ENCODE assay signal across 8 cellular contexts in the genomic region with DNA sequence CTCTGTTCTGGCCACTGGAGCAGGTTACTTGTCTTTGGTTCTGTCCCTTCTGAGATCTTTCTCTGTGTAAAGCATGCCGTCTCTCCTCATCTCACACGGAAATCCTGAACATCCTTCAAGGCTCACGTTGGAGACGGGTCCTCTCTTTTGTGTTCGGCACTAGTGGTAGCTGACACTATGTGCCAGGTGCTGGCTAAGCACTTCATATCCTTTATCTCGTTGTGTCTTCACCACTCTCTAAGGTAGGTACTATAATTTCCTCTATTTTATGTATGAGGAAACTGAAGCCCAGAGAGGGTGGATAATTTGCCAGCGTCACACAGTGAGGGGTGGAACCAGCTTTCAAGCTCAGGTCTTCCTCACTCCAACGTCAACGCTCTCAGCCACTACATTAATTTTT. TPM values are rescaled to one million over a fixed set of nuclear protein-coding genes. Genes with fewer than 3 reads are reported as not detected.
DNase-seq lines count a peak whose midpoint lies in the region; ATAC-seq, FAIRE-seq and TF ChIP-seq lines count a peak whose summit lies in the region.

No MANE protein-coding gene starts in this region.

- H3K27ac ChIP-seq in A549, result peak overlapping the region; percentile 89 to 96; a peak in 4 of 6 replicates
- peak overlapping the region; percentile 75 for H3K27ac ChIP-seq in HepG2 (ENCODE audit: extremely low read length, insufficient read depth, low read length)
- peak overlapping the region; percentile 14 for H3K27ac ChIP-seq in urinary bladder (ENCODE audit: low read depth)

- no peak for TF ChIP-seq CTCF in A549 (IDR thresholded peaks at IDR 0.05)
- no peak for TF ChIP-seq CTCF in HepG2 (CRISPR knock-in tag; IDR thresholded peaks at IDR 0.05)

- in situ Hi-C loops in HAP-1 (cut with MboI; ENCODE audit: low sequenced_read_pairs) (no loop called here), HepG2 (cut with HindIII; ENCODE audit: extremely low pct_ligation_motif_present, low pct_unique_long_range_greater_than_20kb) (no loop called here)

- no peak overlapping the region for H2AFZ ChIP-seq in HepG2 (ENCODE audit: low read length)

- H3K4me2 ChIP-seq in A549, result peak overlapping the region; percentile 94
- peak overlapping the region; percentile 81 for H3K4me2 ChIP-seq in HepG2 (ENCODE audit: low read depth, low read length)

- peak overlapping the region; percentile 99 for H3K27ac Mint-ChIP-seq in activated naive CD8-positive, alpha-beta T cell

- peak overlapping the region; percentile 88; the same call in 1 of the 2 replicates for H3K9ac ChIP-seq in HepG2 (ENCODE audit: insufficient read depth, low read depth, low read length)

- no peak for TF ChIP-seq RAD21 in A549 (conservative IDR thresholded peaks at IDR 0.05 in 1 of 2, IDR thresholded peaks at IDR 0.05 in 1 of 2)
- TF ChIP-seq RAD21 in HepG2 (CRISPR knock-in tag; IDR thresholded peaks at IDR 0.05), result no peak

- WGBS in A549 (ENCODE audit: missing lambda C conversion rate), result 69% methylated on average over 9 of the region's 9 CpGs
- WGBS in HepG2 (ENCODE audit: low lambda C conversion rate), result 70% methylated on average over 9 of the region's 9 CpGs
- WGBS in urinary bladder, result 39% methylated on average over 9 of the region's 9 CpGs

- CTCF ChIA-PET in A549 (lab: Yijun Ruan, JAX) (interaction anchor here (0.8 kb wide), 1 partner anchor 58 kb away, joined by 3 read pairs; no protein-coding TSS in a partner anchor), HepG2 (lab: Yijun Ruan, JAX; ENCODE audit: low intra/inter-chr PET ratio, low total read pairs) (no interaction called here)

- H3K27me3 ChIP-seq in HAP-1 (ENCODE audit: low read depth) (no peaks in the 10 kb centered on the region), HepG2 (ENCODE audit: control insufficient read depth in 1 of 2, insufficient read depth in 2 of 2, low read length in 2 of 2) (no peaks in the 10 kb centered on the region; a peak in 1 of 5 replicates)

- no peaks in the 10 kb centered on the region for H3K9me3 Mint-ChIP-seq in activated naive CD8-positive, alpha-beta T cell (ENCODE audit: low read depth)

- DNase-seq in A549 (ENCODE audit: low read depth in 1 of 2, low spot score in 1 of 2), result no peak
- DNase-seq in HAP-1 (ENCODE audit: low spot score in 2 of 2), result no peak
- no peak for DNase-seq in HepG2 (ENCODE audit: low spot score)
- DNase-seq in HK-2 (ENCODE audit: unreplicated experiment), result no peak
- no peak for DNase-seq in left colon

- H3K9me3 ChIP-seq in A549 (no peaks in the 10 kb centered on the region), HAP-1 (no peaks in the 10 kb centered on the region), HepG2 (ENCODE audit: low read length) (no peaks in the 10 kb centered on the region)

- H3K4me1 Mint-ChIP-seq in activated naive CD8-positive, alpha-beta T cell (ENCODE audit: low read depth), result peaks cover 56% of the 10 kb centered on the region

- ATAC-seq in A549 (no peak), HepG2 (no peak), GM21526 (IDR thresholded peaks at IDR 0.05; ENCODE audit: low FRiP score, unreplicated experiment) (no peak), left colon (no peak)

- H3K4me3 ChIP-seq in A549 (peak overlapping the region; percentile 86), HAP-1 (peak overlapping the region; percentile 90), HepG2 (replicated peaks in 1 of 3; ENCODE audit: insufficient read depth in 1 of 3, low read depth in 2 of 3, low read length in 3 of 3) (peak overlapping the region; percentile 86 to 96 (median 90); a peak in 3 of 6 replicates), urinary bladder (ENCODE audit: low read depth, low read length) (no peak overlapping the region)

- H3K79me2 ChIP-seq in HepG2 (ENCODE audit: insufficient read depth, low read length), result peaks cover 23% of the 10 kb centered on the region

- no TSS peak for BruUV-seq in HepG2 (replicated peaks; lab: Mats Ljungman, UMichigan)

- H3K4me3 Mint-ChIP-seq in activated naive CD8-positive, alpha-beta T cell, result peak overlapping the region; percentile 97

- intact Hi-C loops in HepG2 (cut with micrococcal nuclease; ENCODE audit: unreplicated experiment) (no loop called here), left colon (cut with DNase I, micrococcal nuclease) (no loop called here)

- peaks cover 11% of the 10 kb centered on the region for H3K36me3 ChIP-seq in HAP-1 (replicated peaks)
- H3K36me3 ChIP-seq in HepG2 (replicated peaks in 1 of 2; ENCODE audit: control insufficient read depth in 1 of 2, insufficient read depth in 2 of 2, low read length in 2 of 2), result peaks cover 5 to 15% of the 10 kb centered on the region in 2 experiments; a peak in 4 of 5 replicates
- H3K36me3 ChIP-seq in urinary bladder (ENCODE audit: insufficient read depth), result peaks cover 4% of the 10 kb centered on the region

- POLR2A ChIA-PET in A549 (lab: Yijun Ruan, JAX), result interaction anchor here (0.9 to 2.5 kb wide), 2 partner anchors 42 to 368 kb away, joined by 6 to 17 read pairs; no protein-coding TSS in a partner anchor
- POLR2A ChIA-PET in HepG2 (lab: Yijun Ruan, JAX), result interaction anchor here (2.1 to 2.7 kb wide), 2 partner anchors 41 to 127 kb away, joined by 6 to 23 read pairs; no protein-coding TSS in a partner anchor

- TF ChIP-seq POLR2A in A549 (IDR thresholded peaks at IDR 0.05; ENCODE audit: low read length) (no peak), HepG2 (IDR thresholded peaks at IDR 0.05; ENCODE audit: insufficient read depth in 1 of 2, low read depth in 2 of 2, low read length in 2 of 2) (no peak)

- TF ChIP-seq EP300 in A549 (IDR thresholded peaks at IDR 0.05) (no peak), HepG2 (IDR thresholded peaks at IDR 0.05; ENCODE audit: low read depth in 2 of 2, low read length in 2 of 2) (no peak), HepG2 (CRISPR knock-in tag; IDR thresholded peaks at IDR 0.05; ENCODE audit: borderline replicate concordance) (no peak)

- peaks cover 4% of the 10 kb centered on the region for H3K36me3 Mint-ChIP-seq in activated naive CD8-positive, alpha-beta T cell

- no peak for FAIRE-seq in A549 (lab: Jason Lieb, UNC)
- FAIRE-seq in HepG2 (lab: Jason Lieb, UNC), result no peak

- H3K4me1 ChIP-seq in A549, result peaks cover 32% of the 10 kb centered on the region; the same call in 2 of the 3 replicates
- H3K4me1 ChIP-seq in HAP-1, result peaks cover 11% of the 10 kb centered on the region
- peaks cover 45% of the 10 kb centered on the region for H3K4me1 ChIP-seq in HepG2 (ENCODE audit: insufficient read depth, low read length)
- no peaks in the 10 kb centered on the region for H3K4me1 ChIP-seq in urinary bladder (ENCODE audit: insufficient read depth)

- H3K27me3 Mint-ChIP-seq in activated naive CD8-positive, alpha-beta T cell, result no peaks in the 10 kb centered on the region

- H4K20me1 ChIP-seq in HepG2 (ENCODE audit: insufficient read depth, low read length), result no peaks in the 10 kb centered on the region

RNA-seq across cellular contexts. Expression of gene IFT122, which starts 1.2 kb away (rescaled TPM):
- polyA plus RNA-seq in A549 (2011; rRNA removed), result 17.1 and 20.3 TPM in 2 replicates
- polyA plus RNA-seq in A549 (2012; cell fraction: cytosol; rRNA removed), result 19.0 and 19.7 TPM in 2 replicates
- polyA plus RNA-seq in A549 (2012; cell fraction: nucleus; rRNA removed), result 78.1 and 111 TPM in 2 replicates
- polyA plus RNA-seq in A549 (2017; fragmentation: RNase III; extraction: RNeasy Plus Mini Kit Qiagen cat#74134 plus additional on column Dnase treatment), result 15.0 to 16.8 TPM (median 15.1 TPM) in 3 replicates
- 38.7 and 44.4 TPM in 2 replicates for polyA minus RNA-seq in A549 (2011; rRNA and poly(A)+ RNA removed)
- total RNA-seq in HepG2 (2016; rRNA removed; fragmentation: Illumina TruSeq; extraction: Trizol), result 10.3 and 10.8 TPM in 2 replicates
- total RNA-seq in HepG2 (2016; cell fraction: cytosol; rRNA removed; fragmentation: Illumina TruSeq; extraction: Trizol; ENCODE audit: low read depth), result 1.7 and 3.1 TPM in 2 replicates
- 9.7 and 10.0 TPM in 2 replicates for total RNA-seq in HepG2 (2016; cell fraction: insoluble cytoplasmic fraction; rRNA removed; fragmentation: Illumina TruSeq; extraction: Trizol)
- 3.2 and 3.8 TPM in 2 replicates for total RNA-seq in HepG2 (2016; cell fraction: membrane; rRNA removed; fragmentation: Illumina TruSeq; extraction: Trizol)
- total RNA-seq in HepG2 (2016; cell fraction: nucleus; rRNA removed; fragmentation: Illumina TruSeq; extraction: Trizol), result 13.1 and 17.6 TPM in 2 replicates
- 9.1 and 10.1 TPM in 2 replicates for polyA plus RNA-seq in HepG2 (2011; rRNA removed)
- 6.0 and 7.1 TPM in 2 replicates for polyA plus RNA-seq in HepG2 (2011; cell fraction: cytosol; rRNA removed)
- polyA plus RNA-seq in HepG2 (2011; cell fraction: nucleus; rRNA removed), result 39.5 and 68.7 TPM in 2 replicates
- polyA plus RNA-seq in HepG2 (2012), result 8.5 and 8.9 TPM in 2 replicates
- 1.0 and 2.0 TPM in 2 replicates for polyA plus RNA-seq in HepG2 (2016; cell fraction: cytosol; fragmentation: Illumina TruSeq; extraction: Trizol; ENCODE audit: low read depth)
- 6.8 and 7.9 TPM in 2 replicates for polyA plus RNA-seq in HepG2 (2016; cell fraction: insoluble cytoplasmic fraction; fragmentation: Illumina TruSeq; extraction: Trizol; ENCODE audit: low read depth)
- polyA plus RNA-seq in HepG2 (2016; cell fraction: membrane; fragmentation: Illumina TruSeq; extraction: Trizol; ENCODE audit: low read depth), result 1.5 and 2.2 TPM in 2 replicates
- polyA plus RNA-seq in HepG2 (2016; cell fraction: nucleus; fragmentation: Illumina TruSeq; extraction: Trizol; ENCODE audit: insufficient read depth, low read depth), result 31.1 and 32.0 TPM in 2 replicates
- polyA minus RNA-seq in HepG2 (2011; rRNA and poly(A)+ RNA removed; ENCODE audit: low replicate concordance), result 44.2 and 53.6 TPM in 2 replicates
- polyA minus RNA-seq in HepG2 (2011; cell fraction: cytosol; rRNA and poly(A)+ RNA removed), result 4.7 and 7.2 TPM in 2 replicates
- 22.0 and 30.6 TPM in 2 replicates for polyA minus RNA-seq in HepG2 (2011; cell fraction: nucleus; rRNA and poly(A)+ RNA removed)
- 45.9 TPM for total RNA-seq in urinary bladder
- 14.1 TPM for polyA plus RNA-seq in urinary bladder
- total RNA-seq in left colon, result 10 to 100 TPM; 18.8 to 21.6 TPM

RNA-seq across cellular contexts. Expression of gene MBD4, which starts 1.5 kb away (rescaled TPM):
- polyA plus RNA-seq in A549 (2011; rRNA removed), result 38.2 and 49.7 TPM in 2 replicates
- 12.4 and 13.5 TPM in 2 replicates for polyA plus RNA-seq in A549 (2012; cell fraction: cytosol; rRNA removed)
- polyA plus RNA-seq in A549 (2012; cell fraction: nucleus; rRNA removed), result 12.8 and 17.9 TPM in 2 replicates
- 26.4 to 32.7 TPM (median 31.4 TPM) in 3 replicates for polyA plus RNA-seq in A549 (2017; fragmentation: RNase III; extraction: RNeasy Plus Mini Kit Qiagen cat#74134 plus additional on column Dnase treatment)
- polyA minus RNA-seq in A549 (2011; rRNA and poly(A)+ RNA removed), result 8.2 and 9.5 TPM in 2 replicates
- 25.3 and 26.9 TPM in 2 replicates for total RNA-seq in HepG2 (2016; rRNA removed; fragmentation: Illumina TruSeq; extraction: Trizol)
- 5.2 and 7.0 TPM in 2 replicates for total RNA-seq in HepG2 (2016; cell fraction: cytosol; rRNA removed; fragmentation: Illumina TruSeq; extraction: Trizol; ENCODE audit: low read depth)
- 25.0 and 27.0 TPM in 2 replicates for total RNA-seq in HepG2 (2016; cell fraction: insoluble cytoplasmic fraction; rRNA removed; fragmentation: Illumina TruSeq; extraction: Trizol)
- total RNA-seq in HepG2 (2016; cell fraction: membrane; rRNA removed; fragmentation: Illumina TruSeq; extraction: Trizol), result 11.5 and 12.6 TPM in 2 replicates
- total RNA-seq in HepG2 (2016; cell fraction: nucleus; rRNA removed; fragmentation: Illumina TruSeq; extraction: Trizol), result 30.2 and 35.1 TPM in 2 replicates
- polyA plus RNA-seq in HepG2 (2011; rRNA removed), result 13.7 and 14.9 TPM in 2 replicates
- polyA plus RNA-seq in HepG2 (2011; cell fraction: cytosol; rRNA removed), result 4.8 and 4.9 TPM in 2 replicates
- 22.5 and 26.7 TPM in 2 replicates for polyA plus RNA-seq in HepG2 (2011; cell fraction: nucleus; rRNA removed)
- polyA plus RNA-seq in HepG2 (2012), result 10.8 and 12.2 TPM in 2 replicates
- 1.9 and 2.1 TPM in 2 replicates for polyA plus RNA-seq in HepG2 (2016; cell fraction: cytosol; fragmentation: Illumina TruSeq; extraction: Trizol; ENCODE audit: low read depth)
- polyA plus RNA-seq in HepG2 (2016; cell fraction: insoluble cytoplasmic fraction; fragmentation: Illumina TruSeq; extraction: Trizol; ENCODE audit: low read depth), result 21.7 and 24.1 TPM in 2 replicates
- 4.6 and 5.5 TPM in 2 replicates for polyA plus RNA-seq in HepG2 (2016; cell fraction: membrane; fragmentation: Illumina TruSeq; extraction: Trizol; ENCODE audit: low read depth)
- polyA plus RNA-seq in HepG2 (2016; cell fraction: nucleus; fragmentation: Illumina TruSeq; extraction: Trizol; ENCODE audit: insufficient read depth, low read depth), result 43.7 and 51.7 TPM in 2 replicates
- polyA minus RNA-seq in HepG2 (2011; rRNA and poly(A)+ RNA removed; ENCODE audit: low replicate concordance), result 6.9 and 16.7 TPM in 2 replicates
- polyA minus RNA-seq in HepG2 (2011; cell fraction: cytosol; rRNA and poly(A)+ RNA removed), result 4.8 and 6.9 TPM in 2 replicates
- polyA minus RNA-seq in HepG2 (2011; cell fraction: nucleus; rRNA and poly(A)+ RNA removed), result 32.4 and 39.8 TPM in 2 replicates
- total RNA-seq in urinary bladder, result 27.7 TPM
- polyA plus RNA-seq in urinary bladder, result 20.7 TPM
- 10 to 100 TPM; 21.8 to 23.6 TPM for total RNA-seq in left colon

RNA-seq across cellular contexts. Expression of gene EFCAB12, which starts 12.8 kb away (rescaled TPM):
- 0.62 and 0.82 TPM in 2 replicates for polyA plus RNA-seq in A549 (2011; rRNA removed)
- 0.53 and 0.56 TPM in 2 replicates for polyA plus RNA-seq in A549 (2012; cell fraction: cytosol; rRNA removed)
- polyA plus RNA-seq in A549 (2012; cell fraction: nucleus; rRNA removed), result 2.4 and 2.8 TPM in 2 replicates
- polyA plus RNA-seq in A549 (2017; fragmentation: RNase III; extraction: RNeasy Plus Mini Kit Qiagen cat#74134 plus additional on column Dnase treatment), result 0.81 to 1.4 TPM (median 1.1 TPM) in 3 replicates
- 1.2 and 1.7 TPM in 2 replicates for polyA minus RNA-seq in A549 (2011; rRNA and poly(A)+ RNA removed)
- total RNA-seq in HepG2 (2016; rRNA removed; fragmentation: Illumina TruSeq; extraction: Trizol), result 0.11 and 0.31 TPM in 2 replicates
- 0.18 TPM in 1 of 2 replicates, not detected in the other for total RNA-seq in HepG2 (2016; cell fraction: cytosol; rRNA removed; fragmentation: Illumina TruSeq; extraction: Trizol; ENCODE audit: low read depth)
- 0.07 and 0.26 TPM in 2 replicates for total RNA-seq in HepG2 (2016; cell fraction: insoluble cytoplasmic fraction; rRNA removed; fragmentation: Illumina TruSeq; extraction: Trizol)
- 0.14 and 0.15 TPM in 2 replicates for total RNA-seq in HepG2 (2016; cell fraction: membrane; rRNA removed; fragmentation: Illumina TruSeq; extraction: Trizol)
- total RNA-seq in HepG2 (2016; cell fraction: nucleus; rRNA removed; fragmentation: Illumina TruSeq; extraction: Trizol), result 0.34 and 0.50 TPM in 2 replicates
- 2.4 and 2.9 TPM in 2 replicates for polyA plus RNA-seq in HepG2 (2011; rRNA removed)
- polyA plus RNA-seq in HepG2 (2011; cell fraction: cytosol; rRNA removed), result 1.3 and 1.4 TPM in 2 replicates
- 9.6 and 10.2 TPM in 2 replicates for polyA plus RNA-seq in HepG2 (2011; cell fraction: nucleus; rRNA removed)
- 2.4 and 3.5 TPM in 2 replicates for polyA plus RNA-seq in HepG2 (2012)
- 0.06 and 0.17 TPM in 2 replicates for polyA plus RNA-seq in HepG2 (2016; cell fraction: cytosol; fragmentation: Illumina TruSeq; extraction: Trizol; ENCODE audit: low read depth)
- polyA plus RNA-seq in HepG2 (2016; cell fraction: insoluble cytoplasmic fraction; fragmentation: Illumina TruSeq; extraction: Trizol; ENCODE audit: low read depth), result 0.33 and 0.35 TPM in 2 replicates
- 0.15 and 0.24 TPM in 2 replicates for polyA plus RNA-seq in HepG2 (2016; cell fraction: membrane; fragmentation: Illumina TruSeq; extraction: Trizol; ENCODE audit: low read depth)
- 0.92 and 1.5 TPM in 2 replicates for polyA plus RNA-seq in HepG2 (2016; cell fraction: nucleus; fragmentation: Illumina TruSeq; extraction: Trizol; ENCODE audit: insufficient read depth, low read depth)
- polyA minus RNA-seq in HepG2 (2011; rRNA and poly(A)+ RNA removed; ENCODE audit: low replicate concordance), result 1.9 and 2.0 TPM in 2 replicates
- polyA minus RNA-seq in HepG2 (2011; cell fraction: cytosol; rRNA and poly(A)+ RNA removed), result 0.70 and 0.89 TPM in 2 replicates
- polyA minus RNA-seq in HepG2 (2011; cell fraction: nucleus; rRNA and poly(A)+ RNA removed), result 3.9 and 4.8 TPM in 2 replicates
- total RNA-seq in urinary bladder, result not detected
- polyA plus RNA-seq in urinary bladder, result 0.10 TPM
- under 1 TPM; 0.56 to 0.58 TPM for total RNA-seq in left colon

Comparison
In these comparisons a context has a peak if more than half of its experiments do, and no peak if none do; other contexts are left out.
1. H3K27ac ChIP-seq: peak in every context shown above with its lines; median percentile 92 in A549; 75 in HepG2; 14 in urinary bladder.
2. Of the 38 proteins assayed by ChIP-seq in both HepG2 and A549: peak only in HepG2: none; only in A549: KDM1A and ZFP36; in both: none; in neither: 36.